Comparison of ENCODE assay signal across 8 cellular contexts in the genomic region with DNA sequence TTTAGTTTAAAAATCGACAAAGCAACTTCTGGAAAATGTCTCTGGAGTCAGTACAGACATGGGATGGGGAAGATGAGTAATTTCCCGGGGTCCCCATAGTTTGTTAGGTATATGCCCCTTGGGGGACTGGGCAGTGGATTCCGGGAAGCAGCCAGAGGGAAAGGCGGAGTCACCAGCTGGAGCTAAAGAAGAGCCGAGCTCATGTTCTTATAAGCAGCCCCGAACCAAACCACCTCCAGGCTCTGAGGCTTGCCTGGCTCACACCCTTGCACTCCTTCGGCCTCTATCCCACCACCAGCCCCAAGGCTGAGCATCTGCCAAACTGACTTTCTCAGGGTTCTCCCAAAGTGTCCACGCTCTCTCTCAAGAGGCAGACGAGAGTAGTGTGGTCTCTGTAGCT.
"Had no signal": no experiment of that assay in that cellular context is flagged by ENCODE, and none has a peak within 500 bp of the region (broad histone marks: within the 10 kb centered on the region; RNA-seq: fewer than 3 reads in every experiment).

No MANE protein-coding gene starts in this region.

- ATAC-seq: GM12878 had no signal

- DNase-seq: GDM1, GF-D8 had no signal

- FAIRE-seq: G401.6, GM12878, GM12891, GM12892, GM18507, GM19239 had no signal

- H3K4me3 ChIP-seq: GM12878 had no signal
